Comparison of ENCODE assay signal across 1 cellular context in the genomic region with DNA sequence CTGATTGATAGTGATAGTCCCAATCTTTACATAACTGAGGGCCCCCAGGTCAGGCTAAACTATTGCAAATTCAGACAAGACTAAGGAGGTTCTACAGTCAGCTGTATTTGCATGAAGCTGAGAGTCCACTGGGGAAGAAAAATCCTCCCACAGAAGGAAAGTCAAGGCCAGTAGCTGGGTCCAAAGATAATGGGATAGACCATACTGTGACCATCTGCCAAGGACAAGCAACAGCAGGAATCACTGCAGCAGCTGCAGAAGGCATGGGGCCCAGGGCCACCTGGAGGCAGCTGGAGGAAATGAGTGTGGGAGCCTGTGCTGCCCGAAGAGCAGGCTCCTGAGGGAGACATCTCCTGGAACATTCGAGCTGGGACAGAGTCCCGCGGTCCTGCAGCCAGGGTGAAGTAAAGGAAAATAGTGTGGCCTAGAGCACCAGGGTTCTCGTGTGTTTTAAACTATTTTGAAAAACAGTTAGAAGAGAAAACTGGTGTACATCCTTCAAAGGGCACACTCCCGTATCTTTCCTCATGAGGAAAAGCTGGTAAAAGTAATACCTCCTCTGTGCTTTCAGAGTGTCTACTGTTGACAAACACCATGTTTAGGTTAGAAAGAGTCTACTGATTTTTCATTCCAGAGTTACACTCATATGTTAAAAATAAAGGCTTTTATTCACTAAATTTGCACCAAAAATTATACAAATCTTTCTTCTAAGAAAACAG.
A peak's percentile ranks its signal among the peaks of the same experiment; 100 is the strongest.
TF ChIP-seq lines count a peak whose summit lies in the region.

No MANE protein-coding gene starts in this region.

TF ChIP-seq in K562, 482 proteins besides CTCF, POLR2A, EP300 and RAD21 (continued from another document and continues in another):
- TF ChIP-seq CBFA2T3 (IDR thresholded peaks at IDR 0.05) (peak; percentile 89), SMARCE1 (IDR thresholded peaks at IDR 0.05) (no peak), CBFB (CRISPR knock-in tag; IDR thresholded peaks at IDR 0.05) (no peak), KAT8 (IDR thresholded peaks at IDR 0.05; ENCODE audit: low read depth) (no peak), HOXB6 (CRISPR knock-in tag; IDR thresholded peaks at IDR 0.05; ENCODE audit: borderline replicate concordance) (no peak), MCM2 (IDR thresholded peaks at IDR 0.05; ENCODE audit: low read depth) (no peak), FOXJ2 (tag; IDR thresholded peaks at IDR 0.05) (no peak), CBX8 (IDR thresholded peaks at IDR 0.05; ENCODE audit: borderline replicate concordance, extremely low read depth, low read depth, low read length, poor library complexity, severe bottlenecking) (no peak), NFRKB (IDR thresholded peaks at IDR 0.05; ENCODE audit: low read depth) (no peak), SOX6 (IDR thresholded peaks at IDR 0.05) (0 out of 2 replicates have a peak, but pooled peaks have one; percentile 17)
- TF ChIP-seq, protein P1, sequence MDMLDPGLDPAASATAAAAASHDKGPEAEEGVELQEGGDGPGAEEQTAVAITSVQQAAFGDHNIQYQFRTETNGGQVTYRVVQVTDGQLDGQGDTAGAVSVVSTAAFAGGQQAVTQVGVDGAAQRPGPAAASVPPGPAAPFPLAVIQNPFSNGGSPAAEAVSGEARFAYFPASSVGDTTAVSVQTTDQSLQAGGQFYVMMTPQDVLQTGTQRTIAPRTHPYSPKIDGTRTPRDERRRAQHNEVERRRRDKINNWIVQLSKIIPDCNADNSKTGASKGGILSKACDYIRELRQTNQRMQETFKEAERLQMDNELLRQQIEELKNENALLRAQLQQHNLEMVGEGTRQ (CRISPR knock-in tag; IDR thresholded peaks at IDR 0.05): no peak
- TF ChIP-seq, protein P2, sequence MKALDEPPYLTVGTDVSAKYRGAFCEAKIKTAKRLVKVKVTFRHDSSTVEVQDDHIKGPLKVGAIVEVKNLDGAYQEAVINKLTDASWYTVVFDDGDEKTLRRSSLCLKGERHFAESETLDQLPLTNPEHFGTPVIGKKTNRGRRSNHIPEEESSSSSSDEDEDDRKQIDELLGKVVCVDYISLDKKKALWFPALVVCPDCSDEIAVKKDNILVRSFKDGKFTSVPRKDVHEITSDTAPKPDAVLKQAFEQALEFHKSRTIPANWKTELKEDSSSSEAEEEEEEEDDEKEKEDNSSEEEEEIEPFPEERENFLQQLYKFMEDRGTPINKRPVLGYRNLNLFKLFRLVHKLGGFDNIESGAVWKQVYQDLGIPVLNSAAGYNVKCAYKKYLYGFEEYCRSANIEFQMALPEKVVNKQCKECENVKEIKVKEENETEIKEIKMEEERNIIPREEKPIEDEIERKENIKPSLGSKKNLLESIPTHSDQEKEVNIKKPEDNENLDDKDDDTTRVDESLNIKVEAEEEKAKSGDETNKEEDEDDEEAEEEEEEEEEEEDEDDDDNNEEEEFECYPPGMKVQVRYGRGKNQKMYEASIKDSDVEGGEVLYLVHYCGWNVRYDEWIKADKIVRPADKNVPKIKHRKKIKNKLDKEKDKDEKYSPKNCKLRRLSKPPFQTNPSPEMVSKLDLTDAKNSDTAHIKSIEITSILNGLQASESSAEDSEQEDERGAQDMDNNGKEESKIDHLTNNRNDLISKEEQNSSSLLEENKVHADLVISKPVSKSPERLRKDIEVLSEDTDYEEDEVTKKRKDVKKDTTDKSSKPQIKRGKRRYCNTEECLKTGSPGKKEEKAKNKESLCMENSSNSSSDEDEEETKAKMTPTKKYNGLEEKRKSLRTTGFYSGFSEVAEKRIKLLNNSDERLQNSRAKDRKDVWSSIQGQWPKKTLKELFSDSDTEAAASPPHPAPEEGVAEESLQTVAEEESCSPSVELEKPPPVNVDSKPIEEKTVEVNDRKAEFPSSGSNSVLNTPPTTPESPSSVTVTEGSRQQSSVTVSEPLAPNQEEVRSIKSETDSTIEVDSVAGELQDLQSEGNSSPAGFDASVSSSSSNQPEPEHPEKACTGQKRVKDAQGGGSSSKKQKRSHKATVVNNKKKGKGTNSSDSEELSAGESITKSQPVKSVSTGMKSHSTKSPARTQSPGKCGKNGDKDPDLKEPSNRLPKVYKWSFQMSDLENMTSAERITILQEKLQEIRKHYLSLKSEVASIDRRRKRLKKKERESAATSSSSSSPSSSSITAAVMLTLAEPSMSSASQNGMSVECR (CRISPR knock-in tag; IDR thresholded peaks at IDR 0.05): no peak
- TF ChIP-seq, protein P3, sequence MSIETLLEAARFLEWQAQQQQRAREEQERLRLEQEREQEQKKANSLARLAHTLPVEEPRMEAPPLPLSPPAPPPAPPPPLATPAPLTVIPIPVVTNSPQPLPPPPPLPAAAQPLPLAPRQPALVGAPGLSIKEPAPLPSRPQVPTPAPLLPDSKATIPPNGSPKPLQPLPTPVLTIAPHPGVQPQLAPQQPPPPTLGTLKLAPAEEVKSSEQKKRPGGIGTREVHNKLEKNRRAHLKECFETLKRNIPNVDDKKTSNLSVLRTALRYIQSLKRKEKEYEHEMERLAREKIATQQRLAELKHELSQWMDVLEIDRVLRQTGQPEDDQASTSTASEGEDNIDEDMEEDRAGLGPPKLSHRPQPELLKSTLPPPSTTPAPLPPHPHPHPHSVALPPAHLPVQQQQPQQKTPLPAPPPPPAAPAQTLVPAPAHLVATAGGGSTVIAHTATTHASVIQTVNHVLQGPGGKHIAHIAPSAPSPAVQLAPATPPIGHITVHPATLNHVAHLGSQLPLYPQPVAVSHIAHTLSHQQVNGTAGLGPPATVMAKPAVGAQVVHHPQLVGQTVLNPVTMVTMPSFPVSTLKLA (conservative IDR thresholded peaks at IDR 0.05): peak in 1 of 2 experiments; percentile 51; a peak in 3 of 4 replicates
- TF ChIP-seq, protein P4, sequence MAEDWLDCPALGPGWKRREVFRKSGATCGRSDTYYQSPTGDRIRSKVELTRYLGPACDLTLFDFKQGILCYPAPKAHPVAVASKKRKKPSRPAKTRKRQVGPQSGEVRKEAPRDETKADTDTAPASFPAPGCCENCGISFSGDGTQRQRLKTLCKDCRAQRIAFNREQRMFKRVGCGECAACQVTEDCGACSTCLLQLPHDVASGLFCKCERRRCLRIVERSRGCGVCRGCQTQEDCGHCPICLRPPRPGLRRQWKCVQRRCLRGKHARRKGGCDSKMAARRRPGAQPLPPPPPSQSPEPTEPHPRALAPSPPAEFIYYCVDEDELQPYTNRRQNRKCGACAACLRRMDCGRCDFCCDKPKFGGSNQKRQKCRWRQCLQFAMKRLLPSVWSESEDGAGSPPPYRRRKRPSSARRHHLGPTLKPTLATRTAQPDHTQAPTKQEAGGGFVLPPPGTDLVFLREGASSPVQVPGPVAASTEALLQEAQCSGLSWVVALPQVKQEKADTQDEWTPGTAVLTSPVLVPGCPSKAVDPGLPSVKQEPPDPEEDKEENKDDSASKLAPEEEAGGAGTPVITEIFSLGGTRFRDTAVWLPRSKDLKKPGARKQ (CRISPR knock-in tag; IDR thresholded peaks at IDR 0.05): no peak
- TF ChIP-seq, protein P5, sequence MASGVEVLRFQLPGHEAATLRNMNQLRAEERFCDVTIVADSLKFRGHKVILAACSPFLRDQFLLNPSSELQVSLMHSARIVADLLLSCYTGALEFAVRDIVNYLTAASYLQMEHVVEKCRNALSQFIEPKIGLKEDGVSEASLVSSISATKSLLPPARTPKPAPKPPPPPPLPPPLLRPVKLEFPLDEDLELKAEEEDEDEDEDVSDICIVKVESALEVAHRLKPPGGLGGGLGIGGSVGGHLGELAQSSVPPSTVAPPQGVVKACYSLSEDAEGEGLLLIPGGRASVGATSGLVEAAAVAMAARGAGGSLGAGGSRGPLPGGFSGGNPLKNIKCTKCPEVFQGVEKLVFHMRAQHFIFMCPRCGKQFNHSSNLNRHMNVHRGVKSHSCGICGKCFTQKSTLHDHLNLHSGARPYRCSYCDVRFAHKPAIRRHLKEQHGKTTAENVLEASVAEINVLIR (CRISPR knock-in tag; IDR thresholded peaks at IDR 0.05): no peak
- TF ChIP-seq, protein P6, sequence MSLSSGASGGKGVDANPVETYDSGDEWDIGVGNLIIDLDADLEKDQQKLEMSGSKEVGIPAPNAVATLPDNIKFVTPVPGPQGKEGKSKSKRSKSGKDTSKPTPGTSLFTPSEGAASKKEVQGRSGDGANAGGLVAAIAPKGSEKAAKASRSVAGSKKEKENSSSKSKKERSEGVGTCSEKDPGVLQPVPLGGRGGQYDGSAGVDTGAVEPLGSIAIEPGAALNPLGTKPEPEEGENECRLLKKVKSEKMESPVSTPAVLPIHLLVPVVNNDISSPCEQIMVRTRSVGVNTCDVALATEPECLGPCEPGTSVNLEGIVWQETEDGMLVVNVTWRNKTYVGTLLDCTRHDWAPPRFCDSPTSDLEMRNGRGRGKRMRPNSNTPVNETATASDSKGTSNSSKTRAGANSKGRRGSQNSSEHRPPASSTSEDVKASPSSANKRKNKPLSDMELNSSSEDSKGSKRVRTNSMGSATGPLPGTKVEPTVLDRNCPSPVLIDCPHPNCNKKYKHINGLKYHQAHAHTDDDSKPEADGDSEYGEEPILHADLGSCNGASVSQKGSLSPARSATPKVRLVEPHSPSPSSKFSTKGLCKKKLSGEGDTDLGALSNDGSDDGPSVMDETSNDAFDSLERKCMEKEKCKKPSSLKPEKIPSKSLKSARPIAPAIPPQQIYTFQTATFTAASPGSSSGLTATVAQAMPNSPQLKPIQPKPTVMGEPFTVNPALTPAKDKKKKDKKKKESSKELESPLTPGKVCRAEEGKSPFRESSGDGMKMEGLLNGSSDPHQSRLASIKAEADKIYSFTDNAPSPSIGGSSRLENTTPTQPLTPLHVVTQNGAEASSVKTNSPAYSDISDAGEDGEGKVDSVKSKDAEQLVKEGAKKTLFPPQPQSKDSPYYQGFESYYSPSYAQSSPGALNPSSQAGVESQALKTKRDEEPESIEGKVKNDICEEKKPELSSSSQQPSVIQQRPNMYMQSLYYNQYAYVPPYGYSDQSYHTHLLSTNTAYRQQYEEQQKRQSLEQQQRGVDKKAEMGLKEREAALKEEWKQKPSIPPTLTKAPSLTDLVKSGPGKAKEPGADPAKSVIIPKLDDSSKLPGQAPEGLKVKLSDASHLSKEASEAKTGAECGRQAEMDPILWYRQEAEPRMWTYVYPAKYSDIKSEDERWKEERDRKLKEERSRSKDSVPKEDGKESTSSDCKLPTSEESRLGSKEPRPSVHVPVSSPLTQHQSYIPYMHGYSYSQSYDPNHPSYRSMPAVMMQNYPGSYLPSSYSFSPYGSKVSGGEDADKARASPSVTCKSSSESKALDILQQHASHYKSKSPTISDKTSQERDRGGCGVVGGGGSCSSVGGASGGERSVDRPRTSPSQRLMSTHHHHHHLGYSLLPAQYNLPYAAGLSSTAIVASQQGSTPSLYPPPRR (CRISPR knock-in tag; IDR thresholded peaks at IDR 0.05; ENCODE audit: borderline replicate concordance): no peak
- TF ChIP-seq, protein P7, sequence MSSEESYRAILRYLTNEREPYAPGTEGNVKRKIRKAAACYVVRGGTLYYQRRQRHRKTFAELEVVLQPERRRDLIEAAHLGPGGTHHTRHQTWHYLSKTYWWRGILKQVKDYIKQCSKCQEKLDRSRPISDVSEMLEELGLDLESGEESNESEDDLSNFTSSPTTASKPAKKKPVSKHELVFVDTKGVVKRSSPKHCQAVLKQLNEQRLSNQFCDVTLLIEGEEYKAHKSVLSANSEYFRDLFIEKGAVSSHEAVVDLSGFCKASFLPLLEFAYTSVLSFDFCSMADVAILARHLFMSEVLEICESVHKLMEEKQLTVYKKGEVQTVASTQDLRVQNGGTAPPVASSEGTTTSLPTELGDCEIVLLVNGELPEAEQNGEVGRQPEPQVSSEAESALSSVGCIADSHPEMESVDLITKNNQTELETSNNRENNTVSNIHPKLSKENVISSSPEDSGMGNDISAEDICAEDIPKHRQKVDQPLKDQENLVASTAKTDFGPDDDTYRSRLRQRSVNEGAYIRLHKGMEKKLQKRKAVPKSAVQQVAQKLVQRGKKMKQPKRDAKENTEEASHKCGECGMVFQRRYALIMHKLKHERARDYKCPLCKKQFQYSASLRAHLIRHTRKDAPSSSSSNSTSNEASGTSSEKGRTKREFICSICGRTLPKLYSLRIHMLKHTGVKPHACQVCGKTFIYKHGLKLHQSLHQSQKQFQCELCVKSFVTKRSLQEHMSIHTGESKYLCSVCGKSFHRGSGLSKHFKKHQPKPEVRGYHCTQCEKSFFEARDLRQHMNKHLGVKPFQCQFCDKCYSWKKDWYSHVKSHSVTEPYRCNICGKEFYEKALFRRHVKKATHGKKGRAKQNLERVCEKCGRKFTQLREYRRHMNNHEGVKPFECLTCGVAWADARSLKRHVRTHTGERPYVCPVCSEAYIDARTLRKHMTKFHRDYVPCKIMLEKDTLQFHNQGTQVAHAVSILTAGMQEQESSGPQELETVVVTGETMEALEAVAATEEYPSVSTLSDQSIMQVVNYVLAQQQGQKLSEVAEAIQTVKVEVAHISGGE (CRISPR knock-in tag; IDR thresholded peaks at IDR 0.05): 0 out of 6 replicates have a peak, but pooled peaks of 1 of the 3 experiments have one; percentile 27
- TF ChIP-seq, protein P8, sequence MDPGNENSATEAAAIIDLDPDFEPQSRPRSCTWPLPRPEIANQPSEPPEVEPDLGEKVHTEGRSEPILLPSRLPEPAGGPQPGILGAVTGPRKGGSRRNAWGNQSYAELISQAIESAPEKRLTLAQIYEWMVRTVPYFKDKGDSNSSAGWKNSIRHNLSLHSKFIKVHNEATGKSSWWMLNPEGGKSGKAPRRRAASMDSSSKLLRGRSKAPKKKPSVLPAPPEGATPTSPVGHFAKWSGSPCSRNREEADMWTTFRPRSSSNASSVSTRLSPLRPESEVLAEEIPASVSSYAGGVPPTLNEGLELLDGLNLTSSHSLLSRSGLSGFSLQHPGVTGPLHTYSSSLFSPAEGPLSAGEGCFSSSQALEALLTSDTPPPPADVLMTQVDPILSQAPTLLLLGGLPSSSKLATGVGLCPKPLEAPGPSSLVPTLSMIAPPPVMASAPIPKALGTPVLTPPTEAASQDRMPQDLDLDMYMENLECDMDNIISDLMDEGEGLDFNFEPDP (CRISPR knock-in tag; IDR thresholded peaks at IDR 0.05): no peak
- TF ChIP-seq, protein P9, sequence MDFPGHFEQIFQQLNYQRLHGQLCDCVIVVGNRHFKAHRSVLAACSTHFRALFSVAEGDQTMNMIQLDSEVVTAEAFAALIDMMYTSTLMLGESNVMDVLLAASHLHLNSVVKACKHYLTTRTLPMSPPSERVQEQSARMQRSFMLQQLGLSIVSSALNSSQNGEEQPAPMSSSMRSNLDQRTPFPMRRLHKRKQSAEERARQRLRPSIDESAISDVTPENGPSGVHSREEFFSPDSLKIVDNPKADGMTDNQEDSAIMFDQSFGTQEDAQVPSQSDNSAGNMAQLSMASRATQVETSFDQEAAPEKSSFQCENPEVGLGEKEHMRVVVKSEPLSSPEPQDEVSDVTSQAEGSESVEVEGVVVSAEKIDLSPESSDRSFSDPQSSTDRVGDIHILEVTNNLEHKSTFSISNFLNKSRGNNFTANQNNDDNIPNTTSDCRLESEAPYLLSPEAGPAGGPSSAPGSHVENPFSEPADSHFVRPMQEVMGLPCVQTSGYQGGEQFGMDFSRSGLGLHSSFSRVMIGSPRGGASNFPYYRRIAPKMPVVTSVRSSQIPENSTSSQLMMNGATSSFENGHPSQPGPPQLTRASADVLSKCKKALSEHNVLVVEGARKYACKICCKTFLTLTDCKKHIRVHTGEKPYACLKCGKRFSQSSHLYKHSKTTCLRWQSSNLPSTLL (IDR thresholded peaks at IDR 0.05): no peak
- TF ChIP-seq, protein P10, sequence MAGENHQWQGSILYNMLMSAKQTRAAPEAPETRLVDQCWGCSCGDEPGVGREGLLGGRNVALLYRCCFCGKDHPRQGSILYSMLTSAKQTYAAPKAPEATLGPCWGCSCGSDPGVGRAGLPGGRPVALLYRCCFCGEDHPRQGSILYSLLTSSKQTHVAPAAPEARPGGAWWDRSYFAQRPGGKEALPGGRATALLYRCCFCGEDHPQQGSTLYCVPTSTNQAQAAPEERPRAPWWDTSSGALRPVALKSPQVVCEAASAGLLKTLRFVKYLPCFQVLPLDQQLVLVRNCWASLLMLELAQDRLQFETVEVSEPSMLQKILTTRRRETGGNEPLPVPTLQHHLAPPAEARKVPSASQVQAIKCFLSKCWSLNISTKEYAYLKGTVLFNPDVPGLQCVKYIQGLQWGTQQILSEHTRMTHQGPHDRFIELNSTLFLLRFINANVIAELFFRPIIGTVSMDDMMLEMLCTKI (IDR thresholded peaks at IDR 0.05; ENCODE audit: partially characterized antibody): no peak
